ENCODE assay signal across 22 cellular contexts in the genomic region with DNA sequence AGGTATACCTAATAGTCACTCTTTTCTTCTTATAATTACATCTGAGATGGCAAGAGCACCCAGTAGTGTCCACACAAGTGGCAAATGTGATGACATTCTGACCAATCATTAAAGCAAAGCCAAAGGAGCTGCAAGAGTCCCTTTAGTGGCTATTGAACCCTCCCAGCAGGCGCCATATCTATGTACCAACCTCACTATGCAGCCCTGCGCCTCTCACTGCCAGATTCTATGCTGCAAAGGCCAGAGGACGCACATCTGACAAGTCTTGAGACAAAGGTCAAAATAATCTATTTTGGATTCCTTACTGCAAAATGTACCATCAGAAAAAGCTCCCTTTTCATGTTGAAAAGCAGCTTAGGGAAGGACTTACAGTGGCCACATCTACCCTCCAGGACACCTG. TPM values are rescaled to one million over a fixed set of nuclear protein-coding genes. Genes with fewer than 3 reads are reported as not detected.
DNase-seq lines count a peak whose midpoint lies in the region; ATAC-seq, FAIRE-seq and TF ChIP-seq lines count a peak whose summit lies in the region.
"Had no signal": no experiment of that assay in that cellular context is flagged by ENCODE, and none has a peak within 500 bp of the region (broad histone marks: within the 10 kb centered on the region; RNA-seq: fewer than 3 reads in every experiment).

No MANE protein-coding gene starts in this region.

- 77% methylated on average over 3 of the region's 3 CpGs for WGBS in pancreas, 2 donors

- ATAC-seq in left ventricle myocardium superior = peak; percentile 32
- ATAC-seq in pancreas = no peak
- no peak for ATAC-seq in HG02642 (IDR thresholded peaks at IDR 0.05; ENCODE audit: poor library complexity, unreplicated experiment)
- ATAC-seq in GM19035 (IDR thresholded peaks at IDR 0.05; ENCODE audit: unreplicated experiment) = no peak
- ATAC-seq: CD8-positive, alpha-beta T cell; HCT116; Panc1 had no signal

- DNase-seq in cardiac muscle cell (ENCODE audit: low read depth in 1 of 2, low spot score in 1 of 2) = no peak
- DNase-seq in cardiac septum (ENCODE audit: low spot score) = no peak
- no peak for DNase-seq in left ventricle myocardium superior
- DNase-seq in pancreas = peak in 1 of 6 donors; percentile 20
- DNase-seq in CD4-positive, alpha-beta memory T cell = no peak
- DNase-seq: 8988T; Calu3; CD8-positive, alpha-beta T cell; NCI-H1105 treated with DMSO at 0.1 percent for 48 hours; NCI-H2029 treated with DMSO at 0.1 percent for 48 hours; NCI-H2171; NCI-H345; NCI-H82 had no signal

- no peak for FAIRE-seq in pancreas (lab: Jason Lieb, UNC)
- FAIRE-seq: G401.6, GM12892, H1 had no signal

- H3K36me3 ChIP-seq in cardiac muscle cell (no peaks in the 10 kb centered on the region), pancreas (no peaks in the 10 kb centered on the region)
- no peaks in the 10 kb centered on the region for H3K36me3 ChIP-seq in CD4-positive, alpha-beta memory T cell (ENCODE audit: insufficient read depth, low read length)
- H3K36me3 ChIP-seq: BLaER1 treated with 17β-estradiol and CSF1 and Interleukin-3, amounts not matched to agents 10 nM and 100 nM had no signal

- H3K4me1 ChIP-seq in cardiac muscle cell (ENCODE audit: low read depth) = peaks cover 18% of the 10 kb centered on the region
- H3K4me1 ChIP-seq in pancreas = peaks cover 29 to 44% (median 43%) of the 10 kb centered on the region in 3 donors
- H3K4me1 ChIP-seq in CD4-positive, alpha-beta memory T cell (ENCODE audit: insufficient read depth, low read length) = no peaks in the 10 kb centered on the region

- CTCF ChIA-PET in CD4-positive, alpha-beta memory T cell (lab: Charles Lee; ENCODE audit: partially characterized antibody) = no interaction called here

- H3K9me3 ChIP-seq in cardiac muscle cell (ENCODE audit: low read depth) (no peaks in the 10 kb centered on the region), pancreas (no peaks in the 10 kb centered on the region)
- H3K9me3 ChIP-seq in CD4-positive, alpha-beta memory T cell (ENCODE audit: control insufficient read depth in 1 of 2, low read length in 2 of 2) = no peaks in the 10 kb centered on the region
- H3K9me3 ChIP-seq: BLaER1 treated with 17β-estradiol and CSF1 and Interleukin-3, amounts not matched to agents 10 nM and 100 nM had no signal

- no peak overlapping the region for H3K4me3 Mint-ChIP-seq in CD4-positive, alpha-beta memory T cell
- H3K4me3 Mint-ChIP-seq: CD8-positive, alpha-beta T cell; IgD-negative memory B cell had no signal

- no peak for TF ChIP-seq CTCF in cardiac muscle cell (IDR thresholded peaks at IDR 0.05; ENCODE audit: low read depth, low read length)
- no peak for TF ChIP-seq CTCF in pancreas (IDR thresholded peaks at IDR 0.05)

- H3K36me3 Mint-ChIP-seq in CD4-positive, alpha-beta memory T cell = no peaks in the 10 kb centered on the region
- H3K36me3 Mint-ChIP-seq: CD8-positive, alpha-beta T cell; IgD-negative memory B cell had no signal

- intact Hi-C loops in cardiac septum (cut with DNase I) (no loop called here), left ventricle myocardium superior (cut with micrococcal nuclease) (no loop called here), pancreas (cut with DNase I) (no loop called here)
- intact Hi-C loops in CD4-positive, alpha-beta memory T cell (cut with micrococcal nuclease) = no loop called here

- peak overlapping the region; percentile 13 for H3K27ac ChIP-seq in cardiac muscle cell
- peak overlapping the region in 3 of 4 donors; percentile 0 to 60 (median 6) for H3K27ac ChIP-seq in pancreas
- H3K27ac ChIP-seq in CD4-positive, alpha-beta memory T cell (ENCODE audit: low read depth, low read length) = no peak overlapping the region
- H3K27ac ChIP-seq: BLaER1 treated with 17β-estradiol and CSF1 and Interleukin-3, amounts not matched to agents 10 nM and 100 nM had no signal

- POLR2A ChIA-PET in CD4-positive, alpha-beta memory T cell (lab: Charles Lee; ENCODE audit: partially characterized antibody) = no interaction called here

- peaks cover 2 to 14% of the 10 kb centered on the region in 2 donors for H3K27me3 Mint-ChIP-seq in CD4-positive, alpha-beta memory T cell
- H3K27me3 Mint-ChIP-seq: IgD-negative memory B cell had no signal

- no peak overlapping the region for H3K27ac Mint-ChIP-seq in CD4-positive, alpha-beta memory T cell
- H3K27ac Mint-ChIP-seq: CD8-positive, alpha-beta T cell; IgD-negative memory B cell had no signal

- no peaks in the 10 kb centered on the region for H3K4me1 Mint-ChIP-seq in CD4-positive, alpha-beta memory T cell
- H3K4me1 Mint-ChIP-seq: IgD-negative memory B cell had no signal

- H3K4me3 ChIP-seq in cardiac muscle cell = no peak overlapping the region
- no peak overlapping the region for H3K4me3 ChIP-seq in pancreas
- no peak overlapping the region for H3K4me3 ChIP-seq in CD4-positive, alpha-beta memory T cell (ENCODE audit: low read length in 2 of 2)
- H3K4me3 ChIP-seq: BLaER1 treated with 17β-estradiol and CSF1 and Interleukin-3, amounts not matched to agents 10 nM and 100 nM had no signal

- H3K9me3 Mint-ChIP-seq in CD4-positive, alpha-beta memory T cell = peaks cover 0 to 3% (median 0%) of the 10 kb centered on the region in 8 donors
- H3K9me3 Mint-ChIP-seq: CD8-positive, alpha-beta T cell; IgD-negative memory B cell had no signal

- H3K27me3 ChIP-seq in cardiac muscle cell (no peaks in the 10 kb centered on the region), pancreas (no peaks in the 10 kb centered on the region)
- no peaks in the 10 kb centered on the region for H3K27me3 ChIP-seq in CD4-positive, alpha-beta memory T cell (ENCODE audit: insufficient read depth, low read length)
- H3K27me3 ChIP-seq: BLaER1 treated with 17β-estradiol and CSF1 and Interleukin-3, amounts not matched to agents 10 nM and 100 nM had no signal

RNA-seq across cellular contexts. Expression of gene EPB41L4B, which starts 47.0 kb away (rescaled TPM):
- 2.0 and 2.1 TPM in 2 replicates for total RNA-seq in cardiac muscle cell
- polyA plus RNA-seq in cardiac muscle cell = 2.1 and 4.7 TPM in 2 replicates
- 1.5 TPM for total RNA-seq in cardiac septum
- total RNA-seq in left ventricle myocardium superior = 8.9 TPM
- 100 to 1,000 TPM in 1 of 6 donors, 10 to 100 TPM in 5; 78.5 to 122 (median 93.9) TPM for total RNA-seq in pancreas
- 10 to 100 TPM; 36.8 to 37.0 TPM for polyA plus RNA-seq in pancreas
- total RNA-seq in CD4-positive, alpha-beta memory T cell = not detected
- polyA plus RNA-seq in CD4-positive, alpha-beta memory T cell = not detected
- total RNA-seq: CD8-positive, alpha-beta T cell had no signal
- polyA plus RNA-seq: IgD-negative memory B cell had no signal
